In the genomic region with DNA sequence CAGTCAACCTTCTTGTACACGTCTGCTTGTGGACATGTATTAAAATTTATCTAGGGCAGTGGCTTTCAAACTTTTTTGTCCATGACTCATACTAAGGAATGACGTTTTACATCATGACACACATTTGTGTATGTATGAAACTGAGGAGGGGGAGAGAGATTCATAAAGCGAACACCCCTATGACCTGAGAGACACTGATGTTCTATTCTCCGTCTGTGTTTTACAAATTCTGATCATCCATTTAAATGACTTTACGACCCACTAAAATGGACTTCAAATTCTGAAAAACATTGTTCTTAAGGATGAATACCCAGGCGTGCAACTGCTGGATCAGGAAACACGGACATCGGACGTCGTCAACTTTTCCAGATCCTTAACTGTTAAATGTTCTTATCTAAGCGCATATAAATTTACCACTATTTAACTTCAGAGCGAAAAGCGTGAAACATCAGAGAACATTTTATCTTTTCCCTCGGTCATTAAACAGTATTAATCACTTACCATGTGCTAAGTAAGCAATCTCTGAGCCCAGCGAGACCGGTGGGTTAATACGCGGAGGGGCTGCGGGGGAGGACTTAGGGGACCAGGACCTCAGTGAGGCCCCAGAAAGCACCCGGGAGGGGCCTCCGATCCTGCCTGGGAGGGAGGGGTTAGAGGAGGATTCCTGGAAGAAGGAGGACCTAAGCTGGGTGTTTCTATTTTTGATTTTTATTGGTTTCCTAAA, we compare ENCODE assay signal across 1 cellular context.
TF ChIP-seq lines count a peak whose summit lies in the region.

No MANE protein-coding gene starts in this region.

TF ChIP-seq in K562, 482 proteins besides CTCF, POLR2A, EP300 and RAD21 (continued from another document and continues in another):
- no peak for TF ChIP-seq PHB (CRISPR knock-in tag; IDR thresholded peaks at IDR 0.05)
- TF ChIP-seq ATF7 (IDR thresholded peaks at IDR 0.05), result peak; percentile 12; the same call in 1 of the 2 replicates
- no peak for TF ChIP-seq CREBBP (IDR thresholded peaks at IDR 0.05; ENCODE audit: low read depth, low read length)
- TF ChIP-seq ZNF780A (CRISPR knock-in tag; IDR thresholded peaks at IDR 0.05), result no peak
- TF ChIP-seq, protein P1, sequence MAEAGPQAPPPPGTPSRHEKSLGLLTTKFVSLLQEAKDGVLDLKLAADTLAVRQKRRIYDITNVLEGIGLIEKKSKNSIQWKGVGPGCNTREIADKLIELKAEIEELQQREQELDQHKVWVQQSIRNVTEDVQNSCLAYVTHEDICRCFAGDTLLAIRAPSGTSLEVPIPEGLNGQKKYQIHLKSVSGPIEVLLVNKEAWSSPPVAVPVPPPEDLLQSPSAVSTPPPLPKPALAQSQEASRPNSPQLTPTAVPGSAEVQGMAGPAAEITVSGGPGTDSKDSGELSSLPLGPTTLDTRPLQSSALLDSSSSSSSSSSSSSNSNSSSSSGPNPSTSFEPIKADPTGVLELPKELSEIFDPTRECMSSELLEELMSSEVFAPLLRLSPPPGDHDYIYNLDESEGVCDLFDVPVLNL (CRISPR knock-in tag; IDR thresholded peaks at IDR 0.05; ENCODE audit: low read depth), result no peak
- no peak for TF ChIP-seq SMARCA4 (IDR thresholded peaks at IDR 0.05)
- TF ChIP-seq SIN3A (IDR thresholded peaks at IDR 0.05; ENCODE audit: borderline replicate concordance in 2 of 2, control insufficient read depth in 1 of 2, low read depth in 2 of 2, low read length in 2 of 2), result peak in 1 of 2 experiments; percentile 11; a peak in 1 of 4 replicates
- TF ChIP-seq JUND (IDR thresholded peaks at IDR 0.05; ENCODE audit: borderline replicate concordance, low read depth, low read length), result peak; percentile 57; the same call in 1 of the 2 replicates
- peak; percentile 80 for TF ChIP-seq JUND (tag; IDR thresholded peaks at IDR 0.05; ENCODE audit: borderline replicate concordance, low read depth, low read length)
- no peak for TF ChIP-seq BHLHE40 (IDR thresholded peaks at IDR 0.05; ENCODE audit: low read length)
- no peak for TF ChIP-seq ZNF232 (CRISPR knock-in tag; IDR thresholded peaks at IDR 0.05)
- no peak for TF ChIP-seq ZNF12 (CRISPR knock-in tag; IDR thresholded peaks at IDR 0.05)
- TF ChIP-seq MBD2 (IDR thresholded peaks at IDR 0.05; ENCODE audit: borderline replicate concordance, low read depth), result no peak
- TF ChIP-seq EP400 (IDR thresholded peaks at IDR 0.05), result peak; percentile 30; the same call in 1 of the 2 replicates
- TF ChIP-seq, protein P2, sequence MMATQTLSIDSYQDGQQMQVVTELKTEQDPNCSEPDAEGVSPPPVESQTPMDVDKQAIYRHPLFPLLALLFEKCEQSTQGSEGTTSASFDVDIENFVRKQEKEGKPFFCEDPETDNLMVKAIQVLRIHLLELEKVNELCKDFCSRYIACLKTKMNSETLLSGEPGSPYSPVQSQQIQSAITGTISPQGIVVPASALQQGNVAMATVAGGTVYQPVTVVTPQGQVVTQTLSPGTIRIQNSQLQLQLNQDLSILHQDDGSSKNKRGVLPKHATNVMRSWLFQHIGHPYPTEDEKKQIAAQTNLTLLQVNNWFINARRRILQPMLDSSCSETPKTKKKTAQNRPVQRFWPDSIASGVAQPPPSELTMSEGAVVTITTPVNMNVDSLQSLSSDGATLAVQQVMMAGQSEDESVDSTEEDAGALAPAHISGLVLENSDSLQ (IDR thresholded peaks at IDR 0.05), result no peak
- TF ChIP-seq RBFOX2 (IDR thresholded peaks at IDR 0.05; ENCODE audit: low read depth, low read length), result no peak
- no peak for TF ChIP-seq MEF2A (IDR thresholded peaks at IDR 0.05; ENCODE audit: control insufficient read depth, low read depth, low read length)
- no peak for TF ChIP-seq BDP1 (IDR thresholded peaks at IDR 0.05; ENCODE audit: insufficient read depth, insufficient read length)
- TF ChIP-seq, protein P3, sequence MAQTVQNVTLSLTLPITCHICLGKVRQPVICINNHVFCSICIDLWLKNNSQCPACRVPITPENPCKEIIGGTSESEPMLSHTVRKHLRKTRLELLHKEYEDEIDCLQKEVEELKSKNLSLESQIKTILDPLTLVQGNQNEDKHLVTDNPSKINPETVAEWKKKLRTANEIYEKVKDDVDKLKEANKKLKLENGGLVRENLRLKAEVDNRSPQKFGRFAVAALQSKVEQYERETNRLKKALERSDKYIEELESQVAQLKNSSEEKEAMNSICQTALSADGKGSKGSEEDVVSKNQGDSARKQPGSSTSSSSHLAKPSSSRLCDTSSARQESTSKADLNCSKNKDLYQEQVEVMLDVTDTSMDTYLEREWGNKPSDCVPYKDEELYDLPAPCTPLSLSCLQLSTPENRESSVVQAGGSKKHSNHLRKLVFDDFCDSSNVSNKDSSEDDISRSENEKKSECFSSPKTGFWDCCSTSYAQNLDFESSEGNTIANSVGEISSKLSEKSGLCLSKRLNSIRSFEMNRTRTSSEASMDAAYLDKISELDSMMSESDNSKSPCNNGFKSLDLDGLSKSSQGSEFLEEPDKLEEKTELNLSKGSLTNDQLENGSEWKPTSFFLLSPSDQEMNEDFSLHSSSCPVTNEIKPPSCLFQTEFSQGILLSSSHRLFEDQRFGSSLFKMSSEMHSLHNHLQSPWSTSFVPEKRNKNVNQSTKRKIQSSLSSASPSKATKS (CRISPR knock-in tag; IDR thresholded peaks at IDR 0.05), result no peak
- TF ChIP-seq MTA1 (IDR thresholded peaks at IDR 0.05; ENCODE audit: borderline replicate concordance), result no peak
- TF ChIP-seq, protein P4, sequence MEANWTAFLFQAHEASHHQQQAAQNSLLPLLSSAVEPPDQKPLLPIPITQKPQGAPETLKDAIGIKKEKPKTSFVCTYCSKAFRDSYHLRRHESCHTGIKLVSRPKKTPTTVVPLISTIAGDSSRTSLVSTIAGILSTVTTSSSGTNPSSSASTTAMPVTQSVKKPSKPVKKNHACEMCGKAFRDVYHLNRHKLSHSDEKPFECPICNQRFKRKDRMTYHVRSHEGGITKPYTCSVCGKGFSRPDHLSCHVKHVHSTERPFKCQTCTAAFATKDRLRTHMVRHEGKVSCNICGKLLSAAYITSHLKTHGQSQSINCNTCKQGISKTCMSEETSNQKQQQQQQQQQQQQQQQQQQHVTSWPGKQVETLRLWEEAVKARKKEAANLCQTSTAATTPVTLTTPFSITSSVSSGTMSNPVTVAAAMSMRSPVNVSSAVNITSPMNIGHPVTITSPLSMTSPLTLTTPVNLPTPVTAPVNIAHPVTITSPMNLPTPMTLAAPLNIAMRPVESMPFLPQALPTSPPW (CRISPR knock-in tag; IDR thresholded peaks at IDR 0.05), result peak; percentile 39; the same call in 1 of the 2 replicates
- no peak for TF ChIP-seq SP1 (CRISPR knock-in tag; IDR thresholded peaks at IDR 0.05)
- peak; percentile 35; the same call in 1 of the 2 replicates for TF ChIP-seq ADNP (tag; IDR thresholded peaks at IDR 0.05)
- no peak for TF ChIP-seq BRF1 (IDR thresholded peaks at IDR 0.05; ENCODE audit: borderline replicate concordance, extremely low read depth, insufficient read length)
- TF ChIP-seq, protein P5, sequence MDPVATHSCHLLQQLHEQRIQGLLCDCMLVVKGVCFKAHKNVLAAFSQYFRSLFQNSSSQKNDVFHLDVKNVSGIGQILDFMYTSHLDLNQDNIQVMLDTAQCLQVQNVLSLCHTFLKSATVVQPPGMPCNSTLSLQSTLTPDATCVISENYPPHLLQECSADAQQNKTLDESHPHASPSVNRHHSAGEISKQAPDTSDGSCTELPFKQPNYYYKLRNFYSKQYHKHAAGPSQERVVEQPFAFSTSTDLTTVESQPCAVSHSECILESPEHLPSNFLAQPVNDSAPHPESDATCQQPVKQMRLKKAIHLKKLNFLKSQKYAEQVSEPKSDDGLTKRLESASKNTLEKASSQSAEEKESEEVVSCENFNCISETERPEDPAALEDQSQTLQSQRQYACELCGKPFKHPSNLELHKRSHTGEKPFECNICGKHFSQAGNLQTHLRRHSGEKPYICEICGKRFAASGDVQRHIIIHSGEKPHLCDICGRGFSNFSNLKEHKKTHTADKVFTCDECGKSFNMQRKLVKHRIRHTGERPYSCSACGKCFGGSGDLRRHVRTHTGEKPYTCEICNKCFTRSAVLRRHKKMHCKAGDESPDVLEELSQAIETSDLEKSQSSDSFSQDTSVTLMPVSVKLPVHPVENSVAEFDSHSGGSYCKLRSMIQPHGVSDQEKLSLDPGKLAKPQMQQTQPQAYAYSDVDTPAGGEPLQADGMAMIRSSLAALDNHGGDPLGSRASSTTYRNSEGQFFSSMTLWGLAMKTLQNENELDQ (CRISPR knock-in tag; IDR thresholded peaks at IDR 0.05; ENCODE audit: borderline replicate concordance), result no peak
- no peak for TF ChIP-seq NR2C1 (IDR thresholded peaks at IDR 0.05)
- TF ChIP-seq NR2C1 (tag; IDR thresholded peaks at IDR 0.05), result no peak
- no peak for TF ChIP-seq U2AF1 (optimal IDR thresholded peaks at IDR 0.05; ENCODE audit: low read depth, low read length)
- TF ChIP-seq, protein P6, sequence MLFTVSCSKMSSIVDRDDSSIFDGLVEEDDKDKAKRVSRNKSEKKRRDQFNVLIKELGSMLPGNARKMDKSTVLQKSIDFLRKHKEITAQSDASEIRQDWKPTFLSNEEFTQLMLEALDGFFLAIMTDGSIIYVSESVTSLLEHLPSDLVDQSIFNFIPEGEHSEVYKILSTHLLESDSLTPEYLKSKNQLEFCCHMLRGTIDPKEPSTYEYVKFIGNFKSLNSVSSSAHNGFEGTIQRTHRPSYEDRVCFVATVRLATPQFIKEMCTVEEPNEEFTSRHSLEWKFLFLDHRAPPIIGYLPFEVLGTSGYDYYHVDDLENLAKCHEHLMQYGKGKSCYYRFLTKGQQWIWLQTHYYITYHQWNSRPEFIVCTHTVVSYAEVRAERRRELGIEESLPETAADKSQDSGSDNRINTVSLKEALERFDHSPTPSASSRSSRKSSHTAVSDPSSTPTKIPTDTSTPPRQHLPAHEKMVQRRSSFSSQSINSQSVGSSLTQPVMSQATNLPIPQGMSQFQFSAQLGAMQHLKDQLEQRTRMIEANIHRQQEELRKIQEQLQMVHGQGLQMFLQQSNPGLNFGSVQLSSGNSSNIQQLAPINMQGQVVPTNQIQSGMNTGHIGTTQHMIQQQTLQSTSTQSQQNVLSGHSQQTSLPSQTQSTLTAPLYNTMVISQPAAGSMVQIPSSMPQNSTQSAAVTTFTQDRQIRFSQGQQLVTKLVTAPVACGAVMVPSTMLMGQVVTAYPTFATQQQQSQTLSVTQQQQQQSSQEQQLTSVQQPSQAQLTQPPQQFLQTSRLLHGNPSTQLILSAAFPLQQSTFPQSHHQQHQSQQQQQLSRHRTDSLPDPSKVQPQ (CRISPR knock-in tag; IDR thresholded peaks at IDR 0.05; ENCODE audit: borderline replicate concordance), result no peak
- TF ChIP-seq, protein P7, sequence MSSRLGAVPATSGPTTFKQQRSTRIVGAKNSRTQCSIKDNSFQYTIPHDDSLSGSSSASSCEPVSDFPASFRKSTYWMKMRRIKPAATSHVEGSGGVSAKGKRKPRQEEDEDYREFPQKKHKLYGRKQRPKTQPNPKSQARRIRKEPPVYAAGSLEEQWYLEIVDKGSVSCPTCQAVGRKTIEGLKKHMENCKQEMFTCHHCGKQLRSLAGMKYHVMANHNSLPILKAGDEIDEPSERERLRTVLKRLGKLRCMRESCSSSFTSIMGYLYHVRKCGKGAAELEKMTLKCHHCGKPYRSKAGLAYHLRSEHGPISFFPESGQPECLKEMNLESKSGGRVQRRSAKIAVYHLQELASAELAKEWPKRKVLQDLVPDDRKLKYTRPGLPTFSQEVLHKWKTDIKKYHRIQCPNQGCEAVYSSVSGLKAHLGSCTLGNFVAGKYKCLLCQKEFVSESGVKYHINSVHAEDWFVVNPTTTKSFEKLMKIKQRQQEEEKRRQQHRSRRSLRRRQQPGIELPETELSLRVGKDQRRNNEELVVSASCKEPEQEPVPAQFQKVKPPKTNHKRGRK (tag; IDR thresholded peaks at IDR 0.05), result no peak
- no peak for TF ChIP-seq ZNF707 (CRISPR knock-in tag; conservative IDR thresholded peaks at IDR 0.05)
- TF ChIP-seq ZC3H4 (CRISPR knock-in tag; IDR thresholded peaks at IDR 0.05; ENCODE audit: borderline replicate concordance), result no peak
- TF ChIP-seq, protein P8, sequence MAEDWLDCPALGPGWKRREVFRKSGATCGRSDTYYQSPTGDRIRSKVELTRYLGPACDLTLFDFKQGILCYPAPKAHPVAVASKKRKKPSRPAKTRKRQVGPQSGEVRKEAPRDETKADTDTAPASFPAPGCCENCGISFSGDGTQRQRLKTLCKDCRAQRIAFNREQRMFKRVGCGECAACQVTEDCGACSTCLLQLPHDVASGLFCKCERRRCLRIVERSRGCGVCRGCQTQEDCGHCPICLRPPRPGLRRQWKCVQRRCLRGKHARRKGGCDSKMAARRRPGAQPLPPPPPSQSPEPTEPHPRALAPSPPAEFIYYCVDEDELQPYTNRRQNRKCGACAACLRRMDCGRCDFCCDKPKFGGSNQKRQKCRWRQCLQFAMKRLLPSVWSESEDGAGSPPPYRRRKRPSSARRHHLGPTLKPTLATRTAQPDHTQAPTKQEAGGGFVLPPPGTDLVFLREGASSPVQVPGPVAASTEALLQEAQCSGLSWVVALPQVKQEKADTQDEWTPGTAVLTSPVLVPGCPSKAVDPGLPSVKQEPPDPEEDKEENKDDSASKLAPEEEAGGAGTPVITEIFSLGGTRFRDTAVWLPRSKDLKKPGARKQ (CRISPR knock-in tag; IDR thresholded peaks at IDR 0.05), result no peak
- TF ChIP-seq, protein P9, sequence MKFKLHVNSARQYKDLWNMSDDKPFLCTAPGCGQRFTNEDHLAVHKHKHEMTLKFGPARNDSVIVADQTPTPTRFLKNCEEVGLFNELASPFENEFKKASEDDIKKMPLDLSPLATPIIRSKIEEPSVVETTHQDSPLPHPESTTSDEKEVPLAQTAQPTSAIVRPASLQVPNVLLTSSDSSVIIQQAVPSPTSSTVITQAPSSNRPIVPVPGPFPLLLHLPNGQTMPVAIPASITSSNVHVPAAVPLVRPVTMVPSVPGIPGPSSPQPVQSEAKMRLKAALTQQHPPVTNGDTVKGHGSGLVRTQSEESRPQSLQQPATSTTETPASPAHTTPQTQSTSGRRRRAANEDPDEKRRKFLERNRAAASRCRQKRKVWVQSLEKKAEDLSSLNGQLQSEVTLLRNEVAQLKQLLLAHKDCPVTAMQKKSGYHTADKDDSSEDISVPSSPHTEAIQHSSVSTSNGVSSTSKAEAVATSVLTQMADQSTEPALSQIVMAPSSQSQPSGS (CRISPR knock-in tag; IDR thresholded peaks at IDR 0.05), result no peak
- TF ChIP-seq, protein P10, sequence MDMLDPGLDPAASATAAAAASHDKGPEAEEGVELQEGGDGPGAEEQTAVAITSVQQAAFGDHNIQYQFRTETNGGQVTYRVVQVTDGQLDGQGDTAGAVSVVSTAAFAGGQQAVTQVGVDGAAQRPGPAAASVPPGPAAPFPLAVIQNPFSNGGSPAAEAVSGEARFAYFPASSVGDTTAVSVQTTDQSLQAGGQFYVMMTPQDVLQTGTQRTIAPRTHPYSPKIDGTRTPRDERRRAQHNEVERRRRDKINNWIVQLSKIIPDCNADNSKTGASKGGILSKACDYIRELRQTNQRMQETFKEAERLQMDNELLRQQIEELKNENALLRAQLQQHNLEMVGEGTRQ (CRISPR knock-in tag; IDR thresholded peaks at IDR 0.05), result no peak
- TF ChIP-seq KHSRP (IDR thresholded peaks at IDR 0.05), result no peak
